ENCODE assay signal across 8 cellular contexts in genomic region chr17:7403902-7404736, GRCh38. TPM values are rescaled to one million over a fixed set of nuclear protein-coding genes. Genes with fewer than 3 reads are reported as not detected.
DNase-seq lines count a peak whose midpoint lies in the region; ATAC-seq and TF ChIP-seq lines count a peak whose summit lies in the region.

TSS of gene TMEM256 (minus strand) at chr17:7404097. CDS start at chr17:7404084, 13 bp downstream.

- peaks cover 18% of the 10 kb centered on the region for H3K4me1 Mint-ChIP-seq in activated naive CD4-positive, alpha-beta T cell treated with anti-CD3 and anti-CD28 coated beads, Interleukin-2, amount 50 U/mL, for 24 hours

- TF ChIP-seq EP300 in suprapubic skin (IDR thresholded peaks at IDR 0.05), result no peak

- H3K36me3 Mint-ChIP-seq in activated naive CD4-positive, alpha-beta T cell treated with anti-CD3 and anti-CD28 coated beads, Interleukin-2, amount 50 U/mL, for 24 hours, result no peaks in the 10 kb centered on the region

- under 1% methylated on average over 34 of the region's 53 CpGs for WGBS in suprapubic skin

- H3K27me3 Mint-ChIP-seq in activated naive CD4-positive, alpha-beta T cell treated with anti-CD3 and anti-CD28 coated beads, Interleukin-2, amount 50 U/mL, for 24 hours, result no peaks in the 10 kb centered on the region

- TF ChIP-seq POLR2A in suprapubic skin (IDR thresholded peaks at IDR 0.05), result peak in 1 of 2 donors; percentile 73

- H3K9me3 Mint-ChIP-seq in activated naive CD4-positive, alpha-beta T cell treated with anti-CD3 and anti-CD28 coated beads, Interleukin-2, amount 50 U/mL, for 24 hours, result no peaks in the 10 kb centered on the region

- peak within 1 kb of the TSS; percentile 93 for H3K27ac Mint-ChIP-seq in activated naive CD4-positive, alpha-beta T cell treated with anti-CD3 and anti-CD28 coated beads, Interleukin-2, amount 50 U/mL, for 24 hours

- DNase-seq in GM04503 (ENCODE audit: low read depth) (peak; percentile 95), NCI-H1092 (lab: John Stamatoyannopoulos, UW) (peak; percentile 95), globus pallidus (ENCODE audit: low spot score) (peak; percentile 100), nucleus accumbens (lab: John Stamatoyannopoulos, UW) (peak; percentile 95 to 100 (median 99)), suprapubic skin (ENCODE audit: low spot score in 2 of 2) (peak; percentile 99 to 100)

- peak within 1 kb of the TSS; percentile 89 for H3K27ac ChIP-seq in suprapubic skin

- no peaks in the 10 kb centered on the region for H3K9me3 ChIP-seq in suprapubic skin

- H3K4me1 ChIP-seq in suprapubic skin, result peaks cover 37% of the 10 kb centered on the region

- ATAC-seq in HG02571 (IDR thresholded peaks at IDR 0.05; ENCODE audit: unreplicated experiment) (peak; percentile 92), SK-N-SH treated with all-trans-retinoic acid at 6 μM for 48 hours (peak; percentile 96)

- peak within 1 kb of the TSS; percentile 71 for H3K4me3 ChIP-seq in suprapubic skin

- no peak for TF ChIP-seq CTCF in suprapubic skin (IDR thresholded peaks at IDR 0.05)

- H3K36me3 ChIP-seq in suprapubic skin, result peaks cover 7% of the 10 kb centered on the region

- H3K27me3 ChIP-seq in suprapubic skin, result no peaks in the 10 kb centered on the region

- peak within 1 kb of the TSS; percentile 96 for H3K4me3 Mint-ChIP-seq in activated naive CD4-positive, alpha-beta T cell treated with anti-CD3 and anti-CD28 coated beads, Interleukin-2, amount 50 U/mL, for 24 hours

TF ChIP-seq in SK-N-SH treated with all-trans-retinoic acid at 6 μM for 48 hours, 23 proteins besides CTCF, POLR2A, EP300 and RAD21:
- TF ChIP-seq POU6F1 (CRISPR knock-in tag; IDR thresholded peaks at IDR 0.05; ENCODE audit: borderline replicate concordance, low read depth) (no peak), BACH2 (CRISPR knock-in tag; IDR thresholded peaks at IDR 0.05; ENCODE audit: borderline replicate concordance) (no peak), SNAI2 (CRISPR knock-in tag; IDR thresholded peaks at IDR 0.05) (no peak), GLIS3 (CRISPR knock-in tag; IDR thresholded peaks at IDR 0.05) (no peak), ZC3H10 (CRISPR knock-in tag; IDR thresholded peaks at IDR 0.05) (no peak), TCF4 (CRISPR knock-in tag; IDR thresholded peaks at IDR 0.05; ENCODE audit: borderline replicate concordance) (no peak), ZFP3 (CRISPR knock-in tag; IDR thresholded peaks at IDR 0.05) (no peak)

RNA-seq across cellular contexts. Expression of gene TMEM256, which starts in this region (rescaled TPM):
- 100 to 1,000 TPM in 2 of 4 donors, 10 to 100 TPM in 2; 53.5 to 128 (median 89.6) TPM for total RNA-seq in suprapubic skin

Comparison
In these comparisons a context has a peak if more than half of its experiments do, and no peak if none do; other contexts are left out.
1. Peak in every context shown above with its lines: DNase-seq, ATAC-seq, H3K4me3 ChIP-seq and H3K27ac ChIP-seq.